In genomic region chr6:119133400-119133799, GRCh38 we compare ENCODE assay signal across 29 cellular contexts.
"Had no signal": no experiment of that assay in that cellular context is flagged by ENCODE, and none has a peak within 500 bp of the region (broad histone marks: within the 10 kb centered on the region; RNA-seq: fewer than 3 reads in every experiment).

No MANE protein-coding gene starts in this region.

- H3K27me3 ChIP-seq: neutrophil, pancreas, spleen, stomach, thyroid gland, tibial nerve, upper lobe of right lung, uterus had no signal

- H3K9me3 ChIP-seq: neutrophil, pancreas, prostate gland, spleen, stomach, thoracic aorta, thyroid gland, tibial nerve, upper lobe of right lung, uterus had no signal

- H3K4me1 Mint-ChIP-seq: naive B cell, neural crest cell had no signal

- H3K4me3 Mint-ChIP-seq: naive B cell; naive thymus-derived CD8-positive, alpha-beta T cell; natural killer cell treated with Interleukin-12 subunit alpha and Interleukin-12 subunit beta and Interleukin-15 and Interleukin-18, amount 100 ng/mL, for 72 hours; nephron progenitor cell; neural crest cell; stimulated activated memory B cell treated with anti-CD40 and anti-IgM and Interleukin-4, amounts not matched to agents 10 μg/mL and 1 μg/mL and 100 μg/mL, for 72 hours; stimulated activated naive CD8-positive, alpha-beta T cell treated with anti-CD3 and anti-CD28 coated beads, Interleukin-15, Interleukin-2, amounts not matched to agents 100 ng/mL and 50 ng/mL, for 24 hours; type B pancreatic cell had no signal

- FAIRE-seq: pancreas had no signal

- H3K36me3 Mint-ChIP-seq: naive B cell; naive thymus-derived CD8-positive, alpha-beta T cell; natural killer cell treated with Interleukin-12 subunit alpha and Interleukin-12 subunit beta and Interleukin-15 and Interleukin-18, amount 100 ng/mL, for 72 hours; stimulated activated memory B cell treated with anti-CD40 and anti-IgM and Interleukin-4, amounts not matched to agents 10 μg/mL and 1 μg/mL and 100 μg/mL, for 72 hours; type B pancreatic cell had no signal

- H3K4me3 ChIP-seq: pancreas, prostate gland, skin epidermis, smooth muscle cell, spleen, stomach, thoracic aorta, thyroid gland, tibial nerve, upper lobe of right lung, uterus had no signal

- H3K4me1 ChIP-seq: prostate gland, thyroid gland, uterus had no signal

- H3K27ac ChIP-seq: neutrophil, pancreas, prostate gland, skin epidermis, spleen, stomach, thoracic aorta, thyroid gland, tibial nerve, upper lobe of right lung, uterus had no signal

- DNase-seq: naive B cell; naive thymus-derived CD8-positive, alpha-beta T cell; nephron progenitor cell; nucleus accumbens; pancreas; right cardiac atrium; spleen; stimulated activated CD4-positive, alpha-beta T cell treated with anti-CD3 and anti-CD28 coated beads, Interleukin-12 subunit alpha, Interleukin-12 subunit beta, amount 100 ng/mL, for 4 hours; stimulated activated CD4-positive, alpha-beta T cell treated with anti-CD3 and anti-CD28 coated beads, Interleukin-1b, Interleukin-23, amount 100 ng/mL, for 48 hours; stimulated activated CD4-positive, alpha-beta T cell treated with anti-CD3 and anti-CD28 coated beads, Interleukin-4, amount 100 ng/mL, for 1 hour; stimulated activated CD4-positive, alpha-beta T cell treated with anti-CD3 and anti-CD28 coated beads, Interleukin-4, amount 100 ng/mL, for 4 hours; stimulated activated CD8-positive, alpha-beta memory T cell treated with anti-CD3 and anti-CD28 coated beads, Interleukin-4, amount 100 ng/mL, for 48 hours; stimulated activated naive CD4-positive, alpha-beta T cell treated with Interleukin-2 at 50 U/mL for 16 hours; stomach; thyroid gland; upper lobe of right lung; uterus had no signal

- H3K27ac Mint-ChIP-seq: naive B cell; naive thymus-derived CD8-positive, alpha-beta T cell; natural killer cell treated with Interleukin-12 subunit alpha and Interleukin-12 subunit beta and Interleukin-15 and Interleukin-18, amount 100 ng/mL, for 72 hours; nephron progenitor cell; stimulated activated memory B cell treated with anti-CD40 and anti-IgM and Interleukin-4, amounts not matched to agents 10 μg/mL and 1 μg/mL and 100 μg/mL, for 72 hours; stimulated activated naive CD8-positive, alpha-beta T cell treated with anti-CD3 and anti-CD28 coated beads, Interleukin-15, Interleukin-2, amounts not matched to agents 100 ng/mL and 50 ng/mL, for 24 hours; type B pancreatic cell had no signal

- ATAC-seq: naive thymus-derived CD8-positive, alpha-beta T cell; natural killer cell treated with Interleukin-12 subunit alpha and Interleukin-12 subunit beta and Interleukin-15 and Interleukin-18, amount 100 ng/mL, for 72 hours; pancreas; right cardiac atrium; sciatic nerve; stimulated activated memory B cell treated with anti-CD40 and anti-IgM and Interleukin-4, amounts not matched to agents 10 μg/mL and 1 μg/mL and 100 μg/mL, for 72 hours; upper lobe of right lung had no signal

- H3K9me3 Mint-ChIP-seq: naive B cell; natural killer cell treated with Interleukin-12 subunit alpha and Interleukin-12 subunit beta and Interleukin-15 and Interleukin-18, amount 100 ng/mL, for 72 hours; nephron progenitor cell; neural crest cell; stimulated activated memory B cell treated with anti-CD40 and anti-IgM and Interleukin-4, amounts not matched to agents 10 μg/mL and 1 μg/mL and 100 μg/mL, for 72 hours; stimulated activated naive CD8-positive, alpha-beta T cell treated with anti-CD3 and anti-CD28 coated beads, Interleukin-15, Interleukin-2, amounts not matched to agents 100 ng/mL and 50 ng/mL, for 24 hours; type B pancreatic cell had no signal

- H3K36me3 ChIP-seq: neutrophil, pancreas, prostate gland, spleen, stomach, thoracic aorta, thyroid gland, tibial nerve, upper lobe of right lung, uterus had no signal

- H3K4me2 ChIP-seq: smooth muscle cell had no signal

- H3K27me3 Mint-ChIP-seq: stimulated activated naive CD8-positive, alpha-beta T cell treated with anti-CD3 and anti-CD28 coated beads, Interleukin-15, Interleukin-2, amounts not matched to agents 100 ng/mL and 50 ng/mL, for 24 hours; type B pancreatic cell had no signal
